Comparison of ENCODE assay signal across 1 cellular context in the genomic region with DNA sequence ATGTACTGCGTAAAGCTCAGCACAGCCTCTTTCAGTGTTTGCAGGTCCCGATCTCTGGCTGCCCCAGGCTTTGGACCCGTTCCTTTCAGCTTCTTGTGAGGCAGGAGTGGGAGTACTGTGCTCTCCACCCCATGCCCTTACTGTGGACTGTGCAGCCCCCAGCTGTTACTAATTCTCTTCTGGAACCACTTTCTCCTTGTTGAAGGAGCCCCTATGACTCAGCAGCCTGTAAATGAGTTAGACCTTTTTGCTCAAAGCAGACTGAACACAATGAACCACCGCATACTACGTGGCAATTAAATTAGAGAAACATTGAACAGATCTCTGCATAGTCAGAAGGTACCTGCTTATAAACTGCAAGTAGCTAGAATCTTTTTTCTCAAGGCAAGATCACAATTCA.
TF ChIP-seq lines count a peak whose summit lies in the region.

No MANE protein-coding gene starts in this region.

TF ChIP-seq in H1, 55 proteins besides CTCF, POLR2A, EP300 and RAD21:
- TF ChIP-seq SAP30 (IDR thresholded peaks at IDR 0.05; ENCODE audit: insufficient read depth, insufficient replicate concordance, low read length): no peak
- no peak for TF ChIP-seq EGR1 (IDR thresholded peaks at IDR 0.05; ENCODE audit: borderline replicate concordance, low read depth, low read length)
- TF ChIP-seq POU5F1 (IDR thresholded peaks at IDR 0.05; ENCODE audit: low read depth, low read length): no peak
- TF ChIP-seq, protein P1, sequence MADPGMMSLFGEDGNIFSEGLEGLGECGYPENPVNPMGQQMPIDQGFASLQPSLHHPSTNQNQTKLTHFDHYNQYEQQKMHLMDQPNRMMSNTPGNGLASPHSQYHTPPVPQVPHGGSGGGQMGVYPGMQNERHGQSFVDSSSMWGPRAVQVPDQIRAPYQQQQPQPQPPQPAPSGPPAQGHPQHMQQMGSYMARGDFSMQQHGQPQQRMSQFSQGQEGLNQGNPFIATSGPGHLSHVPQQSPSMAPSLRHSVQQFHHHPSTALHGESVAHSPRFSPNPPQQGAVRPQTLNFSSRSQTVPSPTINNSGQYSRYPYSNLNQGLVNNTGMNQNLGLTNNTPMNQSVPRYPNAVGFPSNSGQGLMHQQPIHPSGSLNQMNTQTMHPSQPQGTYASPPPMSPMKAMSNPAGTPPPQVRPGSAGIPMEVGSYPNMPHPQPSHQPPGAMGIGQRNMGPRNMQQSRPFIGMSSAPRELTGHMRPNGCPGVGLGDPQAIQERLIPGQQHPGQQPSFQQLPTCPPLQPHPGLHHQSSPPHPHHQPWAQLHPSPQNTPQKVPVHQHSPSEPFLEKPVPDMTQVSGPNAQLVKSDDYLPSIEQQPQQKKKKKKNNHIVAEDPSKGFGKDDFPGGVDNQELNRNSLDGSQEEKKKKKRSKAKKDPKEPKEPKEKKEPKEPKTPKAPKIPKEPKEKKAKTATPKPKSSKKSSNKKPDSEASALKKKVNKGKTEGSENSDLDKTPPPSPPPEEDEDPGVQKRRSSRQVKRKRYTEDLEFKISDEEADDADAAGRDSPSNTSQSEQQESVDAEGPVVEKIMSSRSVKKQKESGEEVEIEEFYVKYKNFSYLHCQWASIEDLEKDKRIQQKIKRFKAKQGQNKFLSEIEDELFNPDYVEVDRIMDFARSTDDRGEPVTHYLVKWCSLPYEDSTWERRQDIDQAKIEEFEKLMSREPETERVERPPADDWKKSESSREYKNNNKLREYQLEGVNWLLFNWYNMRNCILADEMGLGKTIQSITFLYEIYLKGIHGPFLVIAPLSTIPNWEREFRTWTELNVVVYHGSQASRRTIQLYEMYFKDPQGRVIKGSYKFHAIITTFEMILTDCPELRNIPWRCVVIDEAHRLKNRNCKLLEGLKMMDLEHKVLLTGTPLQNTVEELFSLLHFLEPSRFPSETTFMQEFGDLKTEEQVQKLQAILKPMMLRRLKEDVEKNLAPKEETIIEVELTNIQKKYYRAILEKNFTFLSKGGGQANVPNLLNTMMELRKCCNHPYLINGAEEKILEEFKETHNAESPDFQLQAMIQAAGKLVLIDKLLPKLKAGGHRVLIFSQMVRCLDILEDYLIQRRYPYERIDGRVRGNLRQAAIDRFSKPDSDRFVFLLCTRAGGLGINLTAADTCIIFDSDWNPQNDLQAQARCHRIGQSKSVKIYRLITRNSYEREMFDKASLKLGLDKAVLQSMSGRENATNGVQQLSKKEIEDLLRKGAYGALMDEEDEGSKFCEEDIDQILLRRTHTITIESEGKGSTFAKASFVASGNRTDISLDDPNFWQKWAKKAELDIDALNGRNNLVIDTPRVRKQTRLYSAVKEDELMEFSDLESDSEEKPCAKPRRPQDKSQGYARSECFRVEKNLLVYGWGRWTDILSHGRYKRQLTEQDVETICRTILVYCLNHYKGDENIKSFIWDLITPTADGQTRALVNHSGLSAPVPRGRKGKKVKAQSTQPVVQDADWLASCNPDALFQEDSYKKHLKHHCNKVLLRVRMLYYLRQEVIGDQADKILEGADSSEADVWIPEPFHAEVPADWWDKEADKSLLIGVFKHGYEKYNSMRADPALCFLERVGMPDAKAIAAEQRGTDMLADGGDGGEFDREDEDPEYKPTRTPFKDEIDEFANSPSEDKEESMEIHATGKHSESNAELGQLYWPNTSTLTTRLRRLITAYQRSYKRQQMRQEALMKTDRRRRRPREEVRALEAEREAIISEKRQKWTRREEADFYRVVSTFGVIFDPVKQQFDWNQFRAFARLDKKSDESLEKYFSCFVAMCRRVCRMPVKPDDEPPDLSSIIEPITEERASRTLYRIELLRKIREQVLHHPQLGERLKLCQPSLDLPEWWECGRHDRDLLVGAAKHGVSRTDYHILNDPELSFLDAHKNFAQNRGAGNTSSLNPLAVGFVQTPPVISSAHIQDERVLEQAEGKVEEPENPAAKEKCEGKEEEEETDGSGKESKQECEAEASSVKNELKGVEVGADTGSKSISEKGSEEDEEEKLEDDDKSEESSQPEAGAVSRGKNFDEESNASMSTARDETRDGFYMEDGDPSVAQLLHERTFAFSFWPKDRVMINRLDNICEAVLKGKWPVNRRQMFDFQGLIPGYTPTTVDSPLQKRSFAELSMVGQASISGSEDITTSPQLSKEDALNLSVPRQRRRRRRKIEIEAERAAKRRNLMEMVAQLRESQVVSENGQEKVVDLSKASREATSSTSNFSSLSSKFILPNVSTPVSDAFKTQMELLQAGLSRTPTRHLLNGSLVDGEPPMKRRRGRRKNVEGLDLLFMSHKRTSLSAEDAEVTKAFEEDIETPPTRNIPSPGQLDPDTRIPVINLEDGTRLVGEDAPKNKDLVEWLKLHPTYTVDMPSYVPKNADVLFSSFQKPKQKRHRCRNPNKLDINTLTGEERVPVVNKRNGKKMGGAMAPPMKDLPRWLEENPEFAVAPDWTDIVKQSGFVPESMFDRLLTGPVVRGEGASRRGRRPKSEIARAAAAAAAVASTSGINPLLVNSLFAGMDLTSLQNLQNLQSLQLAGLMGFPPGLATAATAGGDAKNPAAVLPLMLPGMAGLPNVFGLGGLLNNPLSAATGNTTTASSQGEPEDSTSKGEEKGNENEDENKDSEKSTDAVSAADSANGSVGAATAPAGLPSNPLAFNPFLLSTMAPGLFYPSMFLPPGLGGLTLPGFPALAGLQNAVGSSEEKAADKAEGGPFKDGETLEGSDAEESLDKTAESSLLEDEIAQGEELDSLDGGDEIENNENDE (IDR thresholded peaks at IDR 0.05; ENCODE audit: insufficient replicate concordance, low read length): no peak
- TF ChIP-seq BRCA1 (IDR thresholded peaks at IDR 0.05; ENCODE audit: low read depth, low read length): no peak
- no peak for TF ChIP-seq RXRA (IDR thresholded peaks at IDR 0.05; ENCODE audit: insufficient read depth, low read depth, low read length)
- TF ChIP-seq MAFK (IDR thresholded peaks at IDR 0.05; ENCODE audit: low read depth, low read length): no peak
- no peak for TF ChIP-seq CBX8 (IDR thresholded peaks at IDR 0.05; ENCODE audit: borderline replicate concordance, low read depth, low read length)
- no peak for TF ChIP-seq SUZ12 (IDR thresholded peaks at IDR 0.05; ENCODE audit: low read length)
- no peak for TF ChIP-seq NANOG (IDR thresholded peaks at IDR 0.05; ENCODE audit: insufficient read depth, low read depth, low read length, poor library complexity, severe bottlenecking)
- TF ChIP-seq POLR2AphosphoS5 (IDR thresholded peaks at IDR 0.05; ENCODE audit: low read depth, low read length): no peak
- no peak for TF ChIP-seq NRF1 (IDR thresholded peaks at IDR 0.05; ENCODE audit: low read depth, low read length)
- no peak for TF ChIP-seq JUND (IDR thresholded peaks at IDR 0.05; ENCODE audit: low read length)
- no peak for TF ChIP-seq GTF2F1 (IDR thresholded peaks at IDR 0.05; ENCODE audit: borderline replicate concordance, low read depth, low read length)
- no peak for TF ChIP-seq PHF8 (conservative IDR thresholded peaks at IDR 0.05; ENCODE audit: low read depth, low read length)
- no peak for TF ChIP-seq HDAC2 (IDR thresholded peaks at IDR 0.05; ENCODE audit: borderline replicate concordance in 1 of 2, low read depth in 2 of 2, low read length in 2 of 2)
- no peak for TF ChIP-seq YY1 (IDR thresholded peaks at IDR 0.05; ENCODE audit: low read depth, low read length)
- TF ChIP-seq BCL11A (IDR thresholded peaks at IDR 0.05; ENCODE audit: low read depth in 2 of 2, low read length in 2 of 2): no peak
- TF ChIP-seq FOSL1 (IDR thresholded peaks at IDR 0.05; ENCODE audit: insufficient read depth, low read depth, low read length): no peak
